In the genomic region with DNA sequence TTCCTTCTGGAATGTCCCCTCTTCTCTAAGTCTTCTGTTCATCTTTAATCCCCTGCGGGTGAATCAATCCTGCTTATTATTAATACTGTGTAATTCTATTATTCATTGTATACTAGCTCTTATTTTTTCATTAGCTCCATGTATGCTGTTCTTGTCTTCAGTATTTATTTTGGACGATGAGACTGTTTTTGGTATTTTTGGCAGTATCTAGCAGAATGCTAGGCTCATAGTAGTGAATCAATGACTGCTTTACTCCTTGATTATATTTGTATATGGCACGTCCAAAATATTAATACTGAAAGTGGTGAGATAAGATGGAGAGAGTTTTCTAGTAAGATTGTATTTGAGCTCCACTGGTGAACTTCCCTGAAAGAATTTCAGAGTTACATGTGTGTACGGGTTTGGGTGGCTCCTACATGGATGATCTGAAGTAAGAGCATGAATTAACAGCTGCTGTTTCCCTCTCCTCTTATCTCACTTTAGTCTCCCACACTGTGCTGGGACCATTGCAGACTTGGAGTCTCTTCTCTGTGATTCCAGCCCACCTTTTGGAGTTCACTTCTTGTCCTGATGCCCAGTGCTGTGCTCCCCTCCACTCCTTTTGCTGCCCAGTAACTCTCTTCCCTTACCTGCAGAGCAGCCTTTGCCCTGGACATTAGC, we compare ENCODE assay signal across 18 cellular contexts.
DNase-seq lines count a peak whose midpoint lies in the region; ATAC-seq, FAIRE-seq and TF ChIP-seq lines count a peak whose summit lies in the region.
"Had no signal": no experiment of that assay in that cellular context is flagged by ENCODE, and none has a peak within 500 bp of the region (broad histone marks: within the 10 kb centered on the region; RNA-seq: fewer than 3 reads in every experiment).

No MANE protein-coding gene starts in this region.

- WGBS in right lobe of liver (ENCODE audit: insufficient coverage, low coverage, low lambda C conversion rate, missing lambda C conversion rate), result 53% methylated on average over 4 of the region's 4 CpGs
- 0% methylated on average over 4 of the region's 4 CpGs for WGBS in HepG2 (ENCODE audit: low lambda C conversion rate)

- no peaks in the 10 kb centered on the region for H3K9me3 ChIP-seq in right lobe of liver
- H3K9me3 ChIP-seq in HepG2 (ENCODE audit: low read length), result no peaks in the 10 kb centered on the region
- H3K9me3 ChIP-seq: A549, BE2C had no signal

- H3K9ac ChIP-seq in HepG2 (ENCODE audit: insufficient read depth, low read depth, low read length), result no peak overlapping the region

- no peaks in the 10 kb centered on the region for H4K20me1 ChIP-seq in HepG2 (ENCODE audit: insufficient read depth, low read length)

- no peaks in the 10 kb centered on the region for H3K79me2 ChIP-seq in HepG2 (ENCODE audit: insufficient read depth, low read length)

- H3K4me2 ChIP-seq in HepG2 (ENCODE audit: low read depth, low read length), result no peak overlapping the region
- H3K4me2 ChIP-seq: A549 had no signal

- intact Hi-C loops in right lobe of liver (cut with DNase I) (no loop called here), HepG2 (cut with micrococcal nuclease; ENCODE audit: unreplicated experiment) (no loop called here)

- H3K4me1 Mint-ChIP-seq in WTC11 (peaks cover 12% of the 10 kb centered on the region), nephron progenitor cell (no peaks in the 10 kb centered on the region), HFFc6 (ENCODE audit: low read depth) (peaks cover 54% of the 10 kb centered on the region)
- H3K4me1 Mint-ChIP-seq: CD4-positive, alpha-beta memory T cell had no signal

- H3K4me3 Mint-ChIP-seq in WTC11, result no peak overlapping the region
- H3K4me3 Mint-ChIP-seq in nephron progenitor cell, result no peak overlapping the region
- no peak overlapping the region for H3K4me3 Mint-ChIP-seq in HFFc6
- H3K4me3 Mint-ChIP-seq: CD4-positive, alpha-beta memory T cell had no signal

- ATAC-seq in right lobe of liver (peak; percentile 44 to 58 (median 50)), HepG2 (no peak), WTC11 (no peak)
- ATAC-seq: A549, HCT116 had no signal

- TF ChIP-seq EP300 in HepG2 (IDR thresholded peaks at IDR 0.05; ENCODE audit: low read depth in 2 of 2, low read length in 2 of 2) (no peak), HepG2 (CRISPR knock-in tag; IDR thresholded peaks at IDR 0.05; ENCODE audit: borderline replicate concordance) (no peak)

- DNase-seq in right lobe of liver (no peak), HepG2 (ENCODE audit: low spot score) (no peak), WTC11 (ENCODE audit: low spot score) (no peak), nephron progenitor cell (no peak), HFFc6 (no peak), GM19238 (ENCODE audit: insufficient read length, low spot score) (no peak), GM10248 (ENCODE audit: extremely low spot score) (no peak)
- DNase-seq: BE2C; CD4-positive, alpha-beta memory T cell; COR-L47; DMS153; DMS79 treated with DMSO at 0.1 percent for 48 hours; EL had no signal

- CTCF ChIA-PET in HepG2 (lab: Yijun Ruan, JAX; ENCODE audit: low intra/inter-chr PET ratio, low total read pairs), result no interaction called here
- CTCF ChIA-PET in WTC11 (lab: Charles Lee), result no interaction called here
- CTCF ChIA-PET in GM10248 (lab: Yijun Ruan, JAX), result interaction anchor here (1.3 to 1.4 kb wide), 3 partner anchors 32 to 53 kb away, joined by 3 to 4 read pairs (median 4); no protein-coding TSS in a partner anchor

- in situ Hi-C loops in HepG2 (cut with HindIII; ENCODE audit: extremely low pct_ligation_motif_present, low pct_unique_long_range_greater_than_20kb), result no loop called here

- no peaks in the 10 kb centered on the region for H3K27me3 Mint-ChIP-seq in WTC11 (ENCODE audit: low read depth)
- no peaks in the 10 kb centered on the region for H3K27me3 Mint-ChIP-seq in nephron progenitor cell (ENCODE audit: low read depth, poor library complexity)
- H3K27me3 Mint-ChIP-seq in HFFc6 (ENCODE audit: insufficient read depth), result peaks cover 2% of the 10 kb centered on the region; the same call in 1 of the 2 replicates
- H3K27me3 Mint-ChIP-seq: CD4-positive, alpha-beta memory T cell had no signal

- H3K9me3 Mint-ChIP-seq in WTC11 (peaks cover 13% of the 10 kb centered on the region), nephron progenitor cell (peaks cover 4% of the 10 kb centered on the region), HFFc6 (no peaks in the 10 kb centered on the region)

- H2AFZ ChIP-seq in HepG2 (ENCODE audit: low read length), result no peak overlapping the region

- no peak for TF ChIP-seq RAD21 in HepG2 (CRISPR knock-in tag; IDR thresholded peaks at IDR 0.05)

- TF ChIP-seq CTCF in right lobe of liver (IDR thresholded peaks at IDR 0.05) (no peak), HepG2 (CRISPR knock-in tag; IDR thresholded peaks at IDR 0.05) (no peak), WTC11 (IDR thresholded peaks at IDR 0.05) (no peak), nephron progenitor cell (IDR thresholded peaks at IDR 0.05) (no peak), HFFc6 (IDR thresholded peaks at IDR 0.05) (no peak), GM10248 (IDR thresholded peaks at IDR 0.05; ENCODE audit: control extremely low read depth, extremely low read depth, low read depth, missing control alignments) (no peak)

- no peak for FAIRE-seq in HepG2 (lab: Jason Lieb, UNC)
- FAIRE-seq: A549, D721Med, G401.6 had no signal

- H3K27me3 ChIP-seq in right lobe of liver (no peaks in the 10 kb centered on the region), HepG2 (ENCODE audit: control insufficient read depth in 1 of 2, insufficient read depth in 2 of 2, low read length in 2 of 2) (no peaks in the 10 kb centered on the region)
- H3K27me3 ChIP-seq: BE2C had no signal

- TF ChIP-seq POLR2A in right lobe of liver (IDR thresholded peaks at IDR 0.05) (no peak), HepG2 (IDR thresholded peaks at IDR 0.05; ENCODE audit: insufficient read depth in 1 of 2, low read depth in 2 of 2, low read length in 2 of 2) (no peak)

- POLR2A ChIA-PET in HepG2 (lab: Yijun Ruan, JAX), result no interaction called here
- POLR2A ChIA-PET in WTC11 (lab: Charles Lee), result no interaction called here
- POLR2A ChIA-PET in GM10248 (lab: Yijun Ruan, JAX), result no interaction called here

- H3K27ac ChIP-seq in right lobe of liver (no peak overlapping the region), HepG2 (ENCODE audit: extremely low read length, insufficient read depth, low read length) (no peak overlapping the region)
- H3K27ac ChIP-seq: A549, HL-60 had no signal

- no TSS peak for BruUV-seq in HepG2 (replicated peaks; lab: Mats Ljungman, UMichigan)

- H3K36me3 Mint-ChIP-seq in WTC11 (peaks cover 9% of the 10 kb centered on the region), nephron progenitor cell (ENCODE audit: low read depth) (peaks cover 6% of the 10 kb centered on the region), HFFc6 (ENCODE audit: low read depth) (peaks cover 30% of the 10 kb centered on the region)
- H3K36me3 Mint-ChIP-seq: CD4-positive, alpha-beta memory T cell had no signal

- H3K4me3 ChIP-seq in right lobe of liver (no peak overlapping the region), HepG2 (replicated peaks in 1 of 3; ENCODE audit: insufficient read depth in 1 of 3, low read depth in 2 of 3, low read length in 3 of 3) (no peak overlapping the region)
- H3K4me3 ChIP-seq: A549 had no signal

- peaks cover 0 to 3% (median 0%) of the 10 kb centered on the region in 4 donors for H3K4me1 ChIP-seq in right lobe of liver
- H3K4me1 ChIP-seq in HepG2 (ENCODE audit: insufficient read depth, low read length), result no peaks in the 10 kb centered on the region
- H3K4me1 ChIP-seq: A549, BE2C had no signal

- no peaks in the 10 kb centered on the region for H3K36me3 ChIP-seq in right lobe of liver
- H3K36me3 ChIP-seq in HepG2 (replicated peaks in 1 of 2; ENCODE audit: control insufficient read depth in 1 of 2, insufficient read depth in 2 of 2, low read length in 2 of 2), result no peaks in the 10 kb centered on the region
- H3K36me3 ChIP-seq: BE2C had no signal

- H3K27ac Mint-ChIP-seq in WTC11, result peak overlapping the region; percentile 33; the same call in 1 of the 2 replicates
- peak overlapping the region; percentile 13 for H3K27ac Mint-ChIP-seq in nephron progenitor cell
- H3K27ac Mint-ChIP-seq in HFFc6, result no peak overlapping the region
- H3K27ac Mint-ChIP-seq: CD4-positive, alpha-beta memory T cell had no signal

TF ChIP-seq in HepG2, 621 proteins besides CTCF, POLR2A, EP300 and RAD21 (continues in another document):
- TF ChIP-seq GABPB1 (CRISPR knock-in tag; IDR thresholded peaks at IDR 0.05), result no peak

TF ChIP-seq in WTC11, 78 proteins besides CTCF, POLR2A, EP300 and RAD21:
- TF ChIP-seq NFYB (CRISPR knock-in tag; conservative IDR thresholded peaks at IDR 0.05; ENCODE audit: low read depth), result no peak

Comparison
In these comparisons a context has a peak if more than half of its experiments do, and no peak if none do; other contexts are left out.
1. ATAC-seq: peak in right lobe of liver (4 of 4); none in HepG2 (single experiment) and WTC11 (single experiment).